Comparison of ENCODE assay signal across 20 cellular contexts in genomic region chr17:63029520-63029919, GRCh38.
DNase-seq lines count a peak whose midpoint lies in the region; ATAC-seq and TF ChIP-seq lines count a peak whose summit lies in the region.
"Had no signal": no experiment of that assay in that cellular context is flagged by ENCODE, and none has a peak within 500 bp of the region (broad histone marks: within the 10 kb centered on the region; RNA-seq: fewer than 3 reads in every experiment).

No MANE protein-coding gene starts in this region.

- no peak overlapping the region for H3K4me3 Mint-ChIP-seq in activated CD4-positive, alpha-beta T cell treated with anti-CD3 and anti-CD28 coated beads, Interleukin-2, amount 10 ng/mL, durations not matched to agents 7 days and 5 days
- H3K4me3 Mint-ChIP-seq: CD4-positive, CD25-positive, alpha-beta regulatory T cell; H9; stimulated activated effector memory CD8-positive, alpha-beta T cell treated with anti-CD3 and anti-CD28 coated beads, Interleukin-12 subunit alpha, Interleukin-12 subunit beta, amount 100 ng/mL, for 72 hours had no signal

- TF ChIP-seq CTCF in RWPE2 (IDR thresholded peaks at IDR 0.05; ENCODE audit: poor library complexity, severe bottlenecking) (no peak), epithelial cell of proximal tubule (conservative IDR thresholded peaks at IDR 0.05; ENCODE audit: low read depth, low read length) (no peak), tibial artery (IDR thresholded peaks at IDR 0.05) (no peak)

- POLR2A ChIA-PET in activated CD4-positive, alpha-beta T cell treated with anti-CD3 and anti-CD28 coated beads, Interleukin-2, amount 10 ng/mL, durations not matched to agents 7 days and 5 days (lab: Charles Lee): no interaction called here

- no peaks in the 10 kb centered on the region for H3K27me3 Mint-ChIP-seq in activated CD4-positive, alpha-beta T cell treated with anti-CD3 and anti-CD28 coated beads, Interleukin-2, amount 10 ng/mL, durations not matched to agents 7 days and 5 days
- H3K27me3 Mint-ChIP-seq: CD4-positive, CD25-positive, alpha-beta regulatory T cell had no signal

- no peak overlapping the region for H3K4me3 ChIP-seq in RWPE2 (ENCODE audit: severe bottlenecking)
- no peak overlapping the region for H3K4me3 ChIP-seq in epithelial cell of proximal tubule (ENCODE audit: low read depth, low read length)
- H3K4me3 ChIP-seq in tibial artery: no peak overlapping the region
- H3K4me3 ChIP-seq: SK-N-MC, upper lobe of right lung had no signal

- H3K4me1 Mint-ChIP-seq in activated CD4-positive, alpha-beta T cell treated with anti-CD3 and anti-CD28 coated beads, Interleukin-2, amount 10 ng/mL, durations not matched to agents 7 days and 5 days: no peaks in the 10 kb centered on the region
- H3K4me1 Mint-ChIP-seq: stimulated activated effector memory CD8-positive, alpha-beta T cell treated with anti-CD3 and anti-CD28 coated beads, Interleukin-12 subunit alpha, Interleukin-12 subunit beta, amount 100 ng/mL, for 72 hours had no signal

- no peak overlapping the region for H3K27ac Mint-ChIP-seq in activated CD4-positive, alpha-beta T cell treated with anti-CD3 and anti-CD28 coated beads, Interleukin-2, amount 10 ng/mL, durations not matched to agents 7 days and 5 days
- H3K27ac Mint-ChIP-seq: CD4-positive, CD25-positive, alpha-beta regulatory T cell; H9; stimulated activated effector memory CD8-positive, alpha-beta T cell treated with anti-CD3 and anti-CD28 coated beads, Interleukin-12 subunit alpha, Interleukin-12 subunit beta, amount 100 ng/mL, for 72 hours had no signal

- H3K36me3 ChIP-seq in RWPE2 (ENCODE audit: low read depth) (peaks cover 56% of the 10 kb centered on the region), tibial artery (no peaks in the 10 kb centered on the region)
- H3K36me3 ChIP-seq: upper lobe of right lung had no signal

- intact Hi-C loops in tibial artery (cut with DNase I; ENCODE audit: low total_unique reads): no loop called here

- H3K27ac ChIP-seq in RWPE2 (ENCODE audit: poor library complexity, severe bottlenecking) (peak overlapping the region; percentile 38), tibial artery (no peak overlapping the region)
- H3K27ac ChIP-seq: SK-N-MC, upper lobe of right lung had no signal

- ATAC-seq in RWPE2 (ENCODE audit: low read depth) (peak; percentile 80), HG02571 (IDR thresholded peaks at IDR 0.05; ENCODE audit: unreplicated experiment) (no peak), GM18517 (IDR thresholded peaks at IDR 0.05; ENCODE audit: unreplicated experiment) (no peak)
- ATAC-seq: stimulated activated effector memory CD8-positive, alpha-beta T cell treated with anti-CD3 and anti-CD28 coated beads, Interleukin-12 subunit alpha, Interleukin-12 subunit beta, amount 100 ng/mL, for 72 hours; upper lobe of right lung had no signal

- H3K27me3 ChIP-seq in RWPE2 (ENCODE audit: insufficient read depth, poor library complexity, severe bottlenecking) (no peaks in the 10 kb centered on the region), tibial artery (no peaks in the 10 kb centered on the region)
- H3K27me3 ChIP-seq: upper lobe of right lung had no signal

- peaks cover 2% of the 10 kb centered on the region for H3K9me3 Mint-ChIP-seq in activated CD4-positive, alpha-beta T cell treated with anti-CD3 and anti-CD28 coated beads, Interleukin-2, amount 10 ng/mL, durations not matched to agents 7 days and 5 days

- CTCF ChIA-PET in activated CD4-positive, alpha-beta T cell treated with anti-CD3 and anti-CD28 coated beads, Interleukin-2, amount 10 ng/mL, durations not matched to agents 7 days and 5 days (lab: Charles Lee): no interaction called here

- H3K36me3 Mint-ChIP-seq in activated CD4-positive, alpha-beta T cell treated with anti-CD3 and anti-CD28 coated beads, Interleukin-2, amount 10 ng/mL, durations not matched to agents 7 days and 5 days (ENCODE audit: low read depth): no peaks in the 10 kb centered on the region
- H3K36me3 Mint-ChIP-seq: stimulated activated effector memory CD8-positive, alpha-beta T cell treated with anti-CD3 and anti-CD28 coated beads, Interleukin-12 subunit alpha, Interleukin-12 subunit beta, amount 100 ng/mL, for 72 hours had no signal

- H3K4me1 ChIP-seq in RWPE2 (ENCODE audit: insufficient read depth, poor library complexity, severe bottlenecking) (peaks cover 50% of the 10 kb centered on the region), tibial artery (no peaks in the 10 kb centered on the region)
- H3K4me1 ChIP-seq: upper lobe of right lung had no signal

- H3K9me3 ChIP-seq in RWPE2 (ENCODE audit: severe bottlenecking) (no peaks in the 10 kb centered on the region), tibial artery (no peaks in the 10 kb centered on the region)
- H3K9me3 ChIP-seq: upper lobe of right lung had no signal

- DNase-seq in ELR (ENCODE audit: low read depth): peak; percentile 89
- DNase-seq in RWPE2 (ENCODE audit: low spot score): no peak
- peak; percentile 31 for DNase-seq in epithelial cell of proximal tubule (ENCODE audit: low read depth)
- DNase-seq in renal cortical epithelial cell (ENCODE audit: low read depth): peak; percentile 72
- no peak for DNase-seq in tibial artery
- no peak for DNase-seq in activated CD4-positive, alpha-beta T cell treated with anti-CD3 and anti-CD28 coated beads, Interleukin-2, amount 10 ng/mL, durations not matched to agents 7 days and 5 days
- DNase-seq: activated CD8-positive, alpha-beta memory T cell treated with anti-CD3 and anti-CD28 coated beads for 24 hours; activated gamma-delta T cell treated with Interleukin-2 at 50 U/mL for 16 hours; CD4-positive, CD25-positive, alpha-beta regulatory T cell; DMS79; effector CD8-positive, alpha-beta T cell; H9; NCI-H1417; NCI-H446; nucleus accumbens; upper lobe of right lung had no signal

Comparison
In these comparisons a context has a peak if more than half of its experiments do, and no peak if none do; other contexts are left out.
1. DNase-seq: peak in ELR (single experiment), epithelial cell of proximal tubule (single experiment) and renal cortical epithelial cell (single experiment); none in RWPE2 (single experiment), tibial artery (0 of 2) and activated CD4-positive, alpha-beta T cell treated with anti-CD3 and anti-CD28 coated beads, Interleukin-2, amount 10 ng/mL, durations not matched to agents 7 days and 5 days (single experiment).